In genomic region chr7:27154901-27155815, GRCh38 we compare ENCODE assay signal across 8 cellular contexts.
DNase-seq lines count a peak whose midpoint lies in the region; ATAC-seq and TF ChIP-seq lines count a peak whose summit lies in the region.
"Had no signal": no experiment of that assay in that cellular context is flagged by ENCODE, and none has a peak within 500 bp of the region (broad histone marks: within the 10 kb centered on the region; RNA-seq: fewer than 3 reads in every experiment).

No MANE protein-coding gene starts in this region.

- H3K27me3 Mint-ChIP-seq in stimulated activated naive CD8-positive, alpha-beta T cell treated with anti-CD3 and anti-CD28 coated beads, Interleukin-15, amount 100 ng/mL, for 72 hours = peaks cover 100% of the 10 kb centered on the region

- peak overlapping the region in 1 of 2 donors; percentile 49 for H3K27ac Mint-ChIP-seq in stimulated activated naive CD8-positive, alpha-beta T cell treated with anti-CD3 and anti-CD28 coated beads, Interleukin-15, amount 100 ng/mL, for 72 hours

- H3K4me1 Mint-ChIP-seq in stimulated activated naive CD8-positive, alpha-beta T cell treated with anti-CD3 and anti-CD28 coated beads, Interleukin-15, amount 100 ng/mL, for 72 hours = peaks cover 78% of the 10 kb centered on the region

- peak overlapping the region; percentile 47 for H3K4me3 ChIP-seq in HL-60 (replicated peaks; ENCODE audit: insufficient read depth, low read length)

- no peak overlapping the region for H3K27ac ChIP-seq in HL-60 (replicated peaks)

- H3K9me3 Mint-ChIP-seq in stimulated activated naive CD8-positive, alpha-beta T cell treated with anti-CD3 and anti-CD28 coated beads, Interleukin-15, amount 100 ng/mL, for 72 hours = no peaks in the 10 kb centered on the region
- H3K9me3 Mint-ChIP-seq: activated naive CD4-positive, alpha-beta T cell treated with anti-CD3 and anti-CD28 coated beads, Interleukin-2, amount 50 U/mL, for 72 hours had no signal

- no peak for TF ChIP-seq CTCF in HL-60 (IDR thresholded peaks at IDR 0.05; ENCODE audit: insufficient read depth, low read length)

- peaks cover 77% of the 10 kb centered on the region for H3K27me3 ChIP-seq in HL-60 (ENCODE audit: insufficient read depth, poor library complexity, severe bottlenecking)

- peak overlapping the region; percentile 64 to 80 for H3K4me3 Mint-ChIP-seq in stimulated activated naive CD8-positive, alpha-beta T cell treated with anti-CD3 and anti-CD28 coated beads, Interleukin-15, amount 100 ng/mL, for 72 hours

- no peak for DNase-seq in HL-60 (ENCODE audit: low read depth in 1 of 2, low spot score in 1 of 2)
- DNase-seq in activated CD8-positive, alpha-beta memory T cell treated with anti-CD3 and anti-CD28 coated beads, Interleukin-2, amount 50 U/mL, for 4 hours = peak; percentile 57
- peak; percentile 87 for DNase-seq in kidney tubule cell (ENCODE audit: low spot score)
- peak in 1 of 2 donors; percentile 48 for DNase-seq in stimulated activated naive CD8-positive, alpha-beta T cell treated with anti-CD3 and anti-CD28 coated beads, Interleukin-15, amount 100 ng/mL, for 72 hours
- no peak for DNase-seq in LoVo (ENCODE audit: low spot score)

- no peak for ATAC-seq in stimulated activated naive CD8-positive, alpha-beta T cell treated with anti-CD3 and anti-CD28 coated beads, Interleukin-15, amount 100 ng/mL, for 72 hours
- ATAC-seq in HG03196 (IDR thresholded peaks at IDR 0.05; ENCODE audit: unreplicated experiment) = no peak
- ATAC-seq in HG03469 (IDR thresholded peaks at IDR 0.05; ENCODE audit: unreplicated experiment) = no peak

Comparison
In these comparisons a context has a peak if more than half of its experiments do, and no peak if none do; other contexts are left out.
1. DNase-seq: peak in activated CD8-positive, alpha-beta memory T cell treated with anti-CD3 and anti-CD28 coated beads, Interleukin-2, amount 50 U/mL, for 4 hours (single experiment) and kidney tubule cell (single experiment); none in HL-60 (0 of 2) and LoVo (single experiment).